ENCODE assay signal across 9 cellular contexts in genomic region chr4:126894963-126895362, GRCh38.
"Had no signal": no experiment of that assay in that cellular context is flagged by ENCODE, and none has a peak within 500 bp of the region (broad histone marks: within the 10 kb centered on the region; RNA-seq: fewer than 3 reads in every experiment).

No MANE protein-coding gene starts in this region.

- H3K9ac ChIP-seq: GM23248 had no signal

- H3K27ac Mint-ChIP-seq: HFFc6 had no signal

- ATAC-seq: HCT116, K562 had no signal

- DNase-seq: GM23248, GOT3, H7, HFFc6, IMR-90, KG1 had no signal

- H3K4me1 ChIP-seq: HAP-1 had no signal

- H3K36me3 ChIP-seq: HAP-1 had no signal

- H3K4me3 ChIP-seq: GM23248, HAP-1, K562 had no signal

- H3K4me3 Mint-ChIP-seq: HFFc6 had no signal

- H3K27ac ChIP-seq: GM23248 had no signal
